8 cellular contexts compared by ENCODE assay signal in genomic region chr11:16924462-16924825, GRCh38.
DNase-seq lines count a peak whose midpoint lies in the region; ATAC-seq and TF ChIP-seq lines count a peak whose summit lies in the region.

No MANE protein-coding gene starts in this region.

- peak overlapping the region in 3 of 5 experiments; percentile 55 to 62 (median 60) for H3K27ac Mint-ChIP-seq in brain

- peaks cover 32% of the 10 kb centered on the region for H3K27me3 Mint-ChIP-seq in brain

- peak; percentile 68 for ATAC-seq in GM18511 (IDR thresholded peaks at IDR 0.05; ENCODE audit: unreplicated experiment)
- ATAC-seq in HG02642 (IDR thresholded peaks at IDR 0.05; ENCODE audit: poor library complexity, unreplicated experiment): peak; percentile 67
- peak; percentile 4 for ATAC-seq in omental fat pad (ENCODE audit: low FRiP score)

- no peak for DNase-seq in omental fat pad (ENCODE audit: low spot score)
- DNase-seq in substantia nigra (lab: John Stamatoyannopoulos, UW): no peak
- no peak for DNase-seq in mesenteric fat pad (ENCODE audit: low spot score)
- no peak for DNase-seq in SKM-1 (lab: John Stamatoyannopoulos, UW; ENCODE audit: unreplicated experiment)
- DNase-seq in NCI-H2029 treated with DMSO at 0.1 percent for 48 hours (lab: John Stamatoyannopoulos, UW): no peak

- H3K36me3 Mint-ChIP-seq in brain: no peaks in the 10 kb centered on the region

- TF ChIP-seq CTCF in brain (conservative IDR thresholded peaks at IDR 0.05) (no peak), omental fat pad (IDR thresholded peaks at IDR 0.05) (no peak)

- peaks cover 0 to 5% (median 0%) of the 10 kb centered on the region in 5 experiments for H3K9me3 Mint-ChIP-seq in brain

- H3K4me3 Mint-ChIP-seq in brain: peak overlapping the region; percentile 70 to 86 (median 81)

- no peak overlapping the region for H3K27ac ChIP-seq in substantia nigra (ENCODE audit: low read depth, low read length, poor library complexity, severe bottlenecking)

- H3K4me1 Mint-ChIP-seq in brain: peaks cover 42% of the 10 kb centered on the region

Comparison
In these comparisons a context has a peak if more than half of its experiments do, and no peak if none do; other contexts are left out.
1. ATAC-seq: peak in every context shown above with its lines; median percentile 68 in GM18511; 67 in HG02642; 4 in omental fat pad.